Comparison of ENCODE assay signal across 8 cellular contexts in genomic region chr12:106246891-106247730, GRCh38. TPM values are rescaled to one million over a fixed set of nuclear protein-coding genes. Genes with fewer than 3 reads are reported as not detected.
DNase-seq lines count a peak whose midpoint lies in the region; ATAC-seq and TF ChIP-seq lines count a peak whose summit lies in the region.

No MANE protein-coding gene starts in this region.

- H3K4me1 ChIP-seq in left lung: peaks cover 17 to 54% of the 10 kb centered on the region in 2 donors

- no peak for DNase-seq in CD14-positive monocyte (ENCODE audit: low spot score)
- peak; percentile 33 for DNase-seq in KBM-7
- DNase-seq in activated CD4-positive, alpha-beta T cell treated with anti-CD3 and anti-CD28 coated beads, Interleukin-2, amount 10 ng/mL, durations not matched to agents 7 days and 5 days: peak; percentile 53
- DNase-seq in dermis microvascular lymphatic vessel endothelial cell (ENCODE audit: low read depth in 2 of 2): peak; percentile 17 to 71
- DNase-seq in left lung: peak; percentile 67 to 93
- DNase-seq in stimulated activated CD4-positive, alpha-beta T cell treated with anti-CD3 and anti-CD28 coated beads, Interleukin-4, amount 100 ng/mL, for 4 hours: peak; percentile 60 to 61
- DNase-seq in NK-92 (lab: John Stamatoyannopoulos, UW; ENCODE audit: unreplicated experiment): no peak

- POLR2A ChIA-PET in activated CD4-positive, alpha-beta T cell treated with anti-CD3 and anti-CD28 coated beads, Interleukin-2, amount 10 ng/mL, durations not matched to agents 7 days and 5 days (lab: Charles Lee): no interaction called here

- H3K4me3 ChIP-seq in left lung: peak overlapping the region; percentile 83 to 87

- peaks cover 24 to 31% of the 10 kb centered on the region in 2 donors for H3K36me3 Mint-ChIP-seq in CD14-positive monocyte
- H3K36me3 Mint-ChIP-seq in activated CD4-positive, alpha-beta T cell treated with anti-CD3 and anti-CD28 coated beads, Interleukin-2, amount 10 ng/mL, durations not matched to agents 7 days and 5 days (ENCODE audit: low read depth): no peaks in the 10 kb centered on the region

- no peaks in the 10 kb centered on the region for H3K9me3 ChIP-seq in left lung

- TF ChIP-seq CTCF in CD14-positive monocyte (IDR thresholded peaks at IDR 0.05) (no peak), left lung (IDR thresholded peaks at IDR 0.05) (no peak)

- in situ Hi-C loops in KBM-7 (cut with MboI; ENCODE audit: low pct_unique_long_range_greater_than_20kb, low sequenced_read_pairs): loop anchor here (25.0 kb wide), 2 partner anchors 115 to 665 kb away; partner anchors contain the start of gene POLR3B

- H3K27me3 Mint-ChIP-seq in CD14-positive monocyte (ENCODE audit: low read depth in 3 of 3): peaks cover 0 to 4% (median 0%) of the 10 kb centered on the region in 3 donors
- H3K27me3 Mint-ChIP-seq in activated CD4-positive, alpha-beta T cell treated with anti-CD3 and anti-CD28 coated beads, Interleukin-2, amount 10 ng/mL, durations not matched to agents 7 days and 5 days: peaks cover 15% of the 10 kb centered on the region

- H3K4me3 Mint-ChIP-seq in CD14-positive monocyte: peak overlapping the region; percentile 86 to 88
- H3K4me3 Mint-ChIP-seq in activated CD4-positive, alpha-beta T cell treated with anti-CD3 and anti-CD28 coated beads, Interleukin-2, amount 10 ng/mL, durations not matched to agents 7 days and 5 days: peak overlapping the region; percentile 67

- peak overlapping the region; percentile 98 to 99 for H3K27ac ChIP-seq in left lung

- H3K36me3 ChIP-seq in left lung: peaks cover 0 to 13% of the 10 kb centered on the region in 2 donors

- H3K9me3 Mint-ChIP-seq in CD14-positive monocyte: peaks cover 0 to 4% (median 0%) of the 10 kb centered on the region in 7 donors
- H3K9me3 Mint-ChIP-seq in activated CD4-positive, alpha-beta T cell treated with anti-CD3 and anti-CD28 coated beads, Interleukin-2, amount 10 ng/mL, durations not matched to agents 7 days and 5 days: no peaks in the 10 kb centered on the region

- peak; percentile 23 for ATAC-seq in GM19467 (IDR thresholded peaks at IDR 0.05; ENCODE audit: unreplicated experiment)
- peak; percentile 14 for ATAC-seq in left lung

- CTCF ChIA-PET in activated CD4-positive, alpha-beta T cell treated with anti-CD3 and anti-CD28 coated beads, Interleukin-2, amount 10 ng/mL, durations not matched to agents 7 days and 5 days (lab: Charles Lee): interaction anchor here (0.6 to 0.9 kb wide), 2 partner anchors 35 to 559 kb away, joined by 3 read pairs; no protein-coding TSS in a partner anchor

- H3K27me3 ChIP-seq in left lung: no peaks in the 10 kb centered on the region

- peaks cover 71% of the 10 kb centered on the region for H3K4me1 Mint-ChIP-seq in CD14-positive monocyte
- peaks cover 17% of the 10 kb centered on the region for H3K4me1 Mint-ChIP-seq in activated CD4-positive, alpha-beta T cell treated with anti-CD3 and anti-CD28 coated beads, Interleukin-2, amount 10 ng/mL, durations not matched to agents 7 days and 5 days

- peak overlapping the region; percentile 95 to 99 (median 96) for H3K27ac Mint-ChIP-seq in CD14-positive monocyte
- H3K27ac Mint-ChIP-seq in activated CD4-positive, alpha-beta T cell treated with anti-CD3 and anti-CD28 coated beads, Interleukin-2, amount 10 ng/mL, durations not matched to agents 7 days and 5 days: no peak overlapping the region

- intact Hi-C loops in CD14-positive monocyte (cut with micrococcal nuclease) (loop anchor here (2.0 to 5.0 kb wide), 5 partner anchors 20 to 110 kb away; partner anchors contain the start of genes TCP11L2 (in 2 of the 2) and POLR3B (in 1 of the 2)), left lung (cut with DNase I) (no loop called here)

RNA-seq across cellular contexts. Expression of gene CKAP4, which starts 0.7 kb away (rescaled TPM):
- polyA plus RNA-seq in CD14-positive monocyte: 10 to 100 TPM; 46.9 to 59.4 TPM
- 1 to 10 TPM; 1.7 to 2.1 TPM for total RNA-seq in activated CD4-positive, alpha-beta T cell treated with anti-CD3 and anti-CD28 coated beads, Interleukin-2, amount 10 ng/mL, durations not matched to agents 7 days and 5 days
- 36.2 and 55.9 TPM in 2 replicates for total RNA-seq in dermis microvascular lymphatic vessel endothelial cell
- total RNA-seq in left lung: 100 to 1,000 TPM in 1 of 2 donors, 10 to 100 TPM in 1; 86.0 to 111 TPM

RNA-seq across cellular contexts. Expression of gene TCP11L2, which starts 55.4 kb away (rescaled TPM):
- polyA plus RNA-seq in CD14-positive monocyte: 10 to 100 TPM; 23.5 to 37.3 TPM
- total RNA-seq in activated CD4-positive, alpha-beta T cell treated with anti-CD3 and anti-CD28 coated beads, Interleukin-2, amount 10 ng/mL, durations not matched to agents 7 days and 5 days: 10 to 100 TPM; 20.9 to 21.0 TPM
- 42.7 and 64.4 TPM in 2 replicates for total RNA-seq in dermis microvascular lymphatic vessel endothelial cell
- total RNA-seq in left lung: 10 to 100 TPM; 27.7 to 49.5 TPM

Comparison
In these comparisons a context has a peak if more than half of its experiments do, and no peak if none do; other contexts are left out.
1. DNase-seq: peak in KBM-7 (single experiment), activated CD4-positive, alpha-beta T cell treated with anti-CD3 and anti-CD28 coated beads, Interleukin-2, amount 10 ng/mL, durations not matched to agents 7 days and 5 days (single experiment), dermis microvascular lymphatic vessel endothelial cell (2 of 2), left lung (2 of 2) and stimulated activated CD4-positive, alpha-beta T cell treated with anti-CD3 and anti-CD28 coated beads, Interleukin-4, amount 100 ng/mL, for 4 hours (2 of 2); none in CD14-positive monocyte (single experiment) and NK-92 (single experiment).
2. RNA of gene CKAP4, which starts 0.7 kb away (total RNA-seq): 86.0 to 111 TPM in left lung and 36.2 to 55.9 TPM in dermis microvascular lymphatic vessel endothelial cell; 1.7 to 2.1 TPM in activated CD4-positive, alpha-beta T cell treated with anti-CD3 and anti-CD28 coated beads, Interleukin-2, amount 10 ng/mL, durations not matched to agents 7 days and 5 days; every median in the first group is over 10 times any median in the second.
3. intact Hi-C loops: an anchor here in CD14-positive monocyte (2.0 to 5.0 kb wide); none called in left lung.